In genomic region chr9:134135343-134136116, GRCh38 we compare ENCODE assay signal across 1 cellular context.
A peak's percentile ranks its signal among the peaks of the same experiment; 100 is the strongest.
TF ChIP-seq lines count a peak whose summit lies in the region.

Gene WDR5 (plus strand): TSS chr9:134136082. CDS start chr9:134139878, 3,796 bp downstream.

TF ChIP-seq in HepG2, 621 proteins besides CTCF, POLR2A, EP300 and RAD21 (continued from another document and continues in another):
- no peak for TF ChIP-seq ZBTB43 (CRISPR knock-in tag; conservative IDR thresholded peaks at IDR 0.05)
- no peak for TF ChIP-seq SUZ12 (IDR thresholded peaks at IDR 0.05; ENCODE audit: low read depth, low read length)
- no peak for TF ChIP-seq ZNF513 (CRISPR knock-in tag; conservative IDR thresholded peaks at IDR 0.05)
- no peak for TF ChIP-seq PCBP1 (IDR thresholded peaks at IDR 0.05; ENCODE audit: borderline replicate concordance, low read depth, low read length)
- no peak for TF ChIP-seq MLXIP (CRISPR knock-in tag; IDR thresholded peaks at IDR 0.05; ENCODE audit: borderline replicate concordance)
- no peak for TF ChIP-seq ZFP90 (CRISPR knock-in tag; IDR thresholded peaks at IDR 0.05; ENCODE audit: borderline replicate concordance)
- TF ChIP-seq ZFP41 (CRISPR knock-in tag; IDR thresholded peaks at IDR 0.05; ENCODE audit: borderline replicate concordance), result no peak
- no peak for TF ChIP-seq JDP2 (CRISPR knock-in tag; IDR thresholded peaks at IDR 0.05; ENCODE audit: borderline replicate concordance)
- TF ChIP-seq HDAC6 (IDR thresholded peaks at IDR 0.05; ENCODE audit: low read depth, low read length), result no peak
- no peak for TF ChIP-seq LCORL (IDR thresholded peaks at IDR 0.05)
- TF ChIP-seq LCORL (CRISPR knock-in tag; IDR thresholded peaks at IDR 0.05), result peak; percentile 53; the same call in 1 of the 2 replicates
- TF ChIP-seq ZNF317 (CRISPR knock-in tag; IDR thresholded peaks at IDR 0.05), result 0 out of 2 replicates have a peak, but pooled peaks have one; percentile 20
- TF ChIP-seq TRIM22 (IDR thresholded peaks at IDR 0.05), result no peak
- TF ChIP-seq ZNF589 (CRISPR knock-in tag; conservative IDR thresholded peaks at IDR 0.05), result no peak
- TF ChIP-seq ZNF616 (CRISPR knock-in tag; IDR thresholded peaks at IDR 0.05; ENCODE audit: low read depth), result no peak; the same call in 1 of the 2 replicates
- TF ChIP-seq DPF2 (CRISPR knock-in tag; IDR thresholded peaks at IDR 0.05; ENCODE audit: borderline replicate concordance, low read depth), result no peak
- TF ChIP-seq KMT2B (CRISPR knock-in tag; IDR thresholded peaks at IDR 0.05), result no peak
- no peak for TF ChIP-seq BRCA1 (CRISPR knock-in tag; IDR thresholded peaks at IDR 0.05)
- TF ChIP-seq PRDM10 (CRISPR knock-in tag; IDR thresholded peaks at IDR 0.05; ENCODE audit: low read depth), result peak; percentile 97
- TF ChIP-seq ZNF652 (CRISPR knock-in tag; IDR thresholded peaks at IDR 0.05; ENCODE audit: borderline replicate concordance, low read depth), result no peak
- no peak for TF ChIP-seq GABPA (IDR thresholded peaks at IDR 0.05; ENCODE audit: low read depth, low read length)
- 0 out of 2 replicates have a peak, but pooled peaks have one; percentile 3 for TF ChIP-seq GABPA (CRISPR knock-in tag; IDR thresholded peaks at IDR 0.05; ENCODE audit: low read depth)
- peak; percentile 39; the same call in 1 of the 2 replicates for TF ChIP-seq DMAP1 (CRISPR knock-in tag; IDR thresholded peaks at IDR 0.05)
- no peak for TF ChIP-seq TBP (CRISPR knock-in tag; IDR thresholded peaks at IDR 0.05)
- TF ChIP-seq JUN (CRISPR knock-in tag; IDR thresholded peaks at IDR 0.05), result no peak
- no peak for TF ChIP-seq PLSCR1 (CRISPR knock-in tag; IDR thresholded peaks at IDR 0.05; ENCODE audit: borderline replicate concordance)
- no peak for TF ChIP-seq ISX (CRISPR knock-in tag; conservative IDR thresholded peaks at IDR 0.05)
- TF ChIP-seq NFE2L1 (CRISPR knock-in tag; IDR thresholded peaks at IDR 0.05; ENCODE audit: borderline replicate concordance), result 0 out of 2 replicates have a peak, but pooled peaks have one; percentile 43
- no peak for TF ChIP-seq DR1 (CRISPR knock-in tag; IDR thresholded peaks at IDR 0.05)
- TF ChIP-seq ZNF704 (CRISPR knock-in tag; IDR thresholded peaks at IDR 0.05; ENCODE audit: borderline replicate concordance), result no peak
- peak; percentile 84; the same call in 1 of the 2 replicates for TF ChIP-seq ZMAT3 (CRISPR knock-in tag; conservative IDR thresholded peaks at IDR 0.05)
- peak; percentile 29; the same call in 1 of the 2 replicates for TF ChIP-seq ZNF7 (CRISPR knock-in tag; IDR thresholded peaks at IDR 0.05)
- no peak for TF ChIP-seq KLF12 (CRISPR knock-in tag; IDR thresholded peaks at IDR 0.05; ENCODE audit: borderline replicate concordance)
- no peak for TF ChIP-seq ZNF567 (CRISPR knock-in tag; IDR thresholded peaks at IDR 0.05; ENCODE audit: borderline replicate concordance)
- TF ChIP-seq HNRNPK (IDR thresholded peaks at IDR 0.05; ENCODE audit: low read depth, low read length, poor library complexity, severe bottlenecking), result no peak
- no peak for TF ChIP-seq SRF (IDR thresholded peaks at IDR 0.05; ENCODE audit: low read depth, low read length)
- no peak for TF ChIP-seq ZNF619 (CRISPR knock-in tag; IDR thresholded peaks at IDR 0.05)
- no peak for TF ChIP-seq ZFP36L1 (CRISPR knock-in tag; IDR thresholded peaks at IDR 0.05)
- TF ChIP-seq FOXO1 (CRISPR knock-in tag; IDR thresholded peaks at IDR 0.05), result no peak
- no peak for TF ChIP-seq ZSCAN20 (CRISPR knock-in tag; IDR thresholded peaks at IDR 0.05; ENCODE audit: borderline replicate concordance)
- TF ChIP-seq FIP1L1 (IDR thresholded peaks at IDR 0.05; ENCODE audit: borderline replicate concordance, insufficient read depth, low read depth, low read length), result no peak
- no peak for TF ChIP-seq NFATC3 (CRISPR knock-in tag; IDR thresholded peaks at IDR 0.05)
- TF ChIP-seq TP53 (CRISPR knock-in tag; conservative IDR thresholded peaks at IDR 0.05), result no peak
- peak; percentile 79 for TF ChIP-seq TAF1 (CRISPR knock-in tag; IDR thresholded peaks at IDR 0.05)
- no peak for TF ChIP-seq SYNCRIP (IDR thresholded peaks at IDR 0.05; ENCODE audit: insufficient read depth, low read depth, low read length)
- TF ChIP-seq MLX (CRISPR knock-in tag; IDR thresholded peaks at IDR 0.05), result no peak
- no peak for TF ChIP-seq HOXD1 (CRISPR knock-in tag; IDR thresholded peaks at IDR 0.05)
- TF ChIP-seq STAG1 (CRISPR knock-in tag; IDR thresholded peaks at IDR 0.05), result no peak
- TF ChIP-seq ZNF431 (CRISPR knock-in tag; IDR thresholded peaks at IDR 0.05; ENCODE audit: borderline replicate concordance, low read depth), result 0 out of 2 replicates have a peak, but pooled peaks have one; percentile 62
- TF ChIP-seq E2F5 (CRISPR knock-in tag; conservative IDR thresholded peaks at IDR 0.05), result no peak
- no peak for TF ChIP-seq NCOA1 (CRISPR knock-in tag; IDR thresholded peaks at IDR 0.05)
- TF ChIP-seq ZSCAN29 (CRISPR knock-in tag; conservative IDR thresholded peaks at IDR 0.05), result no peak
